ENCODE assay signal across 1 cellular context in the genomic region with DNA sequence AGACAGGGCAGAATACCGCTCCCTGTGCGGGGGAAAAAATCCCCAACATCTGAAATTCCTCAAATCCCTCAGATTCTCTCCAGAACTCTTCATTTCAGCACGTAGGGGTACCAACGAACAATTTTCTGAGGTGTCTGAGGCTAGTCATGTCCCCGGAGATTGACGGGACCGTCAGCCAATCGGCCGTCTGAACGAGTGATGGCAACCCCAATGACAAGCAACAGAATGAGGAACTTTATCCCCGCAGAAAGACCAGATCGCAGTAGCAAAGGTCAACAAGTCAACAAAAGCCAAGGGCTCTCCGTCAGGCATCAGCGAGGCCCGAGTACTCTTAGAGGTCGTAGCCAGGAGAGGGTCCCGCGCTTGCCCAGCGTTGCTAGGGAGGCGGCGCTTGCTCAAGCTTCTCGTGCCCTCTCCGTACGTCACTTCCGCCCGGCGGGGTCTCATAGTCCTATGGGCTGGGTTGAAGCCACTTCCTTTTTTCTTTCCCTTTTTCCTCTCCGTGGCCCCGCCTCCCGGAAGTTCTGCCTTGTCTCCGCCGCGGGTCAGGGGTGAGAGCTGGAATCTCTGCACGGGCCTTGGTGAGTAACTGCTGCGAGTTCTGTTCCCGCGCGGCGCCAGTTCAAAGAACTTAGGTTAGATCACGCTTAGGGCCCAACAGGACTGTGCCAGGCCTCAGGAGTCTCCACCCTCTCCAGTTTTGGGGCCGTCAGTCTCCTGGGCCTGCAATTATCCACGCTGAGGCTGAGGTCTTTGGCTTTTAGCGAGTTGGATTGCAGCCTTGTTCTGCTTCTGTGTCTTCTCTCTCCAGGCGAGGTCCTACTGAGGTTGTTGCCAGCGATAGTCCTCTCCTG.
TF ChIP-seq lines count a peak whose summit lies in the region.

Gene RNF20 (plus strand): TSS at position 520 of the 854 bp plus-strand sequence. CDS start 1,571 bp downstream, outside the sequence.

TF ChIP-seq in K562, 482 proteins besides CTCF, POLR2A, EP300 and RAD21 (continued from another document and continues in another):
- TF ChIP-seq ZNF395 (CRISPR knock-in tag; IDR thresholded peaks at IDR 0.05) (no peak), IRF2 (CRISPR knock-in tag; IDR thresholded peaks at IDR 0.05) (no peak), PML (IDR thresholded peaks at IDR 0.05; ENCODE audit: low read length) (no peak), XRCC5 (IDR thresholded peaks at IDR 0.05; ENCODE audit: low read depth, low read length) (no peak), TCF7L2 (IDR thresholded peaks at IDR 0.05; ENCODE audit: low read depth, low read length) (no peak), EHMT2 (IDR thresholded peaks at IDR 0.05) (peak; percentile 21; the same call in 1 of the 2 replicates), ATF7 (IDR thresholded peaks at IDR 0.05) (peak; percentile 75), CHD2 (IDR thresholded peaks at IDR 0.05; ENCODE audit: low read depth, low read length) (peak; percentile 33; the same call in 1 of the 2 replicates), LCOR (CRISPR knock-in tag; IDR thresholded peaks at IDR 0.05) (no peak), CEBPG (CRISPR knock-in tag; IDR thresholded peaks at IDR 0.05) (no peak), CEBPG (tag; conservative IDR thresholded peaks at IDR 0.05 in 1 of 2, IDR thresholded peaks at IDR 0.05 in 1 of 2) (peak in 1 of 2 experiments; percentile 71; a peak in 2 of 4 replicates), RBM39 (optimal IDR thresholded peaks at IDR 0.05; ENCODE audit: low read depth, low read length) (no peak), SRSF3 (IDR thresholded peaks at IDR 0.05; ENCODE audit: insufficient read depth, low read length) (no peak), CXXC5 (CRISPR knock-in tag; IDR thresholded peaks at IDR 0.05) (peak; percentile 76), DDX20 (tag; IDR thresholded peaks at IDR 0.05; ENCODE audit: low read depth) (no peak), NR2C1 (IDR thresholded peaks at IDR 0.05) (peak; percentile 96), NR2C1 (tag; IDR thresholded peaks at IDR 0.05) (peak; percentile 97), RNF2 (IDR thresholded peaks at IDR 0.05) (no peak), TEAD1 (CRISPR knock-in tag; IDR thresholded peaks at IDR 0.05) (peak in 1 of 2 experiments; percentile 63; a peak in 1 of 4 replicates), NEUROD1 (IDR thresholded peaks at IDR 0.05; ENCODE audit: borderline replicate concordance, low read depth, low read length, partially characterized antibody) (peak; percentile 20), SMC3 (conservative IDR thresholded peaks at IDR 0.05; ENCODE audit: insufficient read depth, low read depth, low read length) (no peak), RBM25 (IDR thresholded peaks at IDR 0.05; ENCODE audit: low read depth, low read length, severe bottlenecking) (peak; percentile 96), HDAC2 (IDR thresholded peaks at IDR 0.05) (peak; percentile 71), MIER1 (IDR thresholded peaks at IDR 0.05; ENCODE audit: low read depth) (0 out of 2 replicates have a peak, but pooled peaks have one; percentile 41), NFIC (IDR thresholded peaks at IDR 0.05) (no peak), ID3 (CRISPR knock-in tag; IDR thresholded peaks at IDR 0.05) (no peak), ID3 (tag; IDR thresholded peaks at IDR 0.05) (no peak), NR2F6 (CRISPR knock-in tag; IDR thresholded peaks at IDR 0.05) (no peak), FOXK2 (conservative IDR thresholded peaks at IDR 0.05 in 1 of 2, IDR thresholded peaks at IDR 0.05 in 1 of 2; ENCODE audit: low read depth in 2 of 2) (no peak), LEF1 (IDR thresholded peaks at IDR 0.05) (no peak)
- TF ChIP-seq, protein P1, sequence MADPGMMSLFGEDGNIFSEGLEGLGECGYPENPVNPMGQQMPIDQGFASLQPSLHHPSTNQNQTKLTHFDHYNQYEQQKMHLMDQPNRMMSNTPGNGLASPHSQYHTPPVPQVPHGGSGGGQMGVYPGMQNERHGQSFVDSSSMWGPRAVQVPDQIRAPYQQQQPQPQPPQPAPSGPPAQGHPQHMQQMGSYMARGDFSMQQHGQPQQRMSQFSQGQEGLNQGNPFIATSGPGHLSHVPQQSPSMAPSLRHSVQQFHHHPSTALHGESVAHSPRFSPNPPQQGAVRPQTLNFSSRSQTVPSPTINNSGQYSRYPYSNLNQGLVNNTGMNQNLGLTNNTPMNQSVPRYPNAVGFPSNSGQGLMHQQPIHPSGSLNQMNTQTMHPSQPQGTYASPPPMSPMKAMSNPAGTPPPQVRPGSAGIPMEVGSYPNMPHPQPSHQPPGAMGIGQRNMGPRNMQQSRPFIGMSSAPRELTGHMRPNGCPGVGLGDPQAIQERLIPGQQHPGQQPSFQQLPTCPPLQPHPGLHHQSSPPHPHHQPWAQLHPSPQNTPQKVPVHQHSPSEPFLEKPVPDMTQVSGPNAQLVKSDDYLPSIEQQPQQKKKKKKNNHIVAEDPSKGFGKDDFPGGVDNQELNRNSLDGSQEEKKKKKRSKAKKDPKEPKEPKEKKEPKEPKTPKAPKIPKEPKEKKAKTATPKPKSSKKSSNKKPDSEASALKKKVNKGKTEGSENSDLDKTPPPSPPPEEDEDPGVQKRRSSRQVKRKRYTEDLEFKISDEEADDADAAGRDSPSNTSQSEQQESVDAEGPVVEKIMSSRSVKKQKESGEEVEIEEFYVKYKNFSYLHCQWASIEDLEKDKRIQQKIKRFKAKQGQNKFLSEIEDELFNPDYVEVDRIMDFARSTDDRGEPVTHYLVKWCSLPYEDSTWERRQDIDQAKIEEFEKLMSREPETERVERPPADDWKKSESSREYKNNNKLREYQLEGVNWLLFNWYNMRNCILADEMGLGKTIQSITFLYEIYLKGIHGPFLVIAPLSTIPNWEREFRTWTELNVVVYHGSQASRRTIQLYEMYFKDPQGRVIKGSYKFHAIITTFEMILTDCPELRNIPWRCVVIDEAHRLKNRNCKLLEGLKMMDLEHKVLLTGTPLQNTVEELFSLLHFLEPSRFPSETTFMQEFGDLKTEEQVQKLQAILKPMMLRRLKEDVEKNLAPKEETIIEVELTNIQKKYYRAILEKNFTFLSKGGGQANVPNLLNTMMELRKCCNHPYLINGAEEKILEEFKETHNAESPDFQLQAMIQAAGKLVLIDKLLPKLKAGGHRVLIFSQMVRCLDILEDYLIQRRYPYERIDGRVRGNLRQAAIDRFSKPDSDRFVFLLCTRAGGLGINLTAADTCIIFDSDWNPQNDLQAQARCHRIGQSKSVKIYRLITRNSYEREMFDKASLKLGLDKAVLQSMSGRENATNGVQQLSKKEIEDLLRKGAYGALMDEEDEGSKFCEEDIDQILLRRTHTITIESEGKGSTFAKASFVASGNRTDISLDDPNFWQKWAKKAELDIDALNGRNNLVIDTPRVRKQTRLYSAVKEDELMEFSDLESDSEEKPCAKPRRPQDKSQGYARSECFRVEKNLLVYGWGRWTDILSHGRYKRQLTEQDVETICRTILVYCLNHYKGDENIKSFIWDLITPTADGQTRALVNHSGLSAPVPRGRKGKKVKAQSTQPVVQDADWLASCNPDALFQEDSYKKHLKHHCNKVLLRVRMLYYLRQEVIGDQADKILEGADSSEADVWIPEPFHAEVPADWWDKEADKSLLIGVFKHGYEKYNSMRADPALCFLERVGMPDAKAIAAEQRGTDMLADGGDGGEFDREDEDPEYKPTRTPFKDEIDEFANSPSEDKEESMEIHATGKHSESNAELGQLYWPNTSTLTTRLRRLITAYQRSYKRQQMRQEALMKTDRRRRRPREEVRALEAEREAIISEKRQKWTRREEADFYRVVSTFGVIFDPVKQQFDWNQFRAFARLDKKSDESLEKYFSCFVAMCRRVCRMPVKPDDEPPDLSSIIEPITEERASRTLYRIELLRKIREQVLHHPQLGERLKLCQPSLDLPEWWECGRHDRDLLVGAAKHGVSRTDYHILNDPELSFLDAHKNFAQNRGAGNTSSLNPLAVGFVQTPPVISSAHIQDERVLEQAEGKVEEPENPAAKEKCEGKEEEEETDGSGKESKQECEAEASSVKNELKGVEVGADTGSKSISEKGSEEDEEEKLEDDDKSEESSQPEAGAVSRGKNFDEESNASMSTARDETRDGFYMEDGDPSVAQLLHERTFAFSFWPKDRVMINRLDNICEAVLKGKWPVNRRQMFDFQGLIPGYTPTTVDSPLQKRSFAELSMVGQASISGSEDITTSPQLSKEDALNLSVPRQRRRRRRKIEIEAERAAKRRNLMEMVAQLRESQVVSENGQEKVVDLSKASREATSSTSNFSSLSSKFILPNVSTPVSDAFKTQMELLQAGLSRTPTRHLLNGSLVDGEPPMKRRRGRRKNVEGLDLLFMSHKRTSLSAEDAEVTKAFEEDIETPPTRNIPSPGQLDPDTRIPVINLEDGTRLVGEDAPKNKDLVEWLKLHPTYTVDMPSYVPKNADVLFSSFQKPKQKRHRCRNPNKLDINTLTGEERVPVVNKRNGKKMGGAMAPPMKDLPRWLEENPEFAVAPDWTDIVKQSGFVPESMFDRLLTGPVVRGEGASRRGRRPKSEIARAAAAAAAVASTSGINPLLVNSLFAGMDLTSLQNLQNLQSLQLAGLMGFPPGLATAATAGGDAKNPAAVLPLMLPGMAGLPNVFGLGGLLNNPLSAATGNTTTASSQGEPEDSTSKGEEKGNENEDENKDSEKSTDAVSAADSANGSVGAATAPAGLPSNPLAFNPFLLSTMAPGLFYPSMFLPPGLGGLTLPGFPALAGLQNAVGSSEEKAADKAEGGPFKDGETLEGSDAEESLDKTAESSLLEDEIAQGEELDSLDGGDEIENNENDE (IDR thresholded peaks at IDR 0.05; ENCODE audit: low read depth, low read length): no peak
- TF ChIP-seq, protein P2, sequence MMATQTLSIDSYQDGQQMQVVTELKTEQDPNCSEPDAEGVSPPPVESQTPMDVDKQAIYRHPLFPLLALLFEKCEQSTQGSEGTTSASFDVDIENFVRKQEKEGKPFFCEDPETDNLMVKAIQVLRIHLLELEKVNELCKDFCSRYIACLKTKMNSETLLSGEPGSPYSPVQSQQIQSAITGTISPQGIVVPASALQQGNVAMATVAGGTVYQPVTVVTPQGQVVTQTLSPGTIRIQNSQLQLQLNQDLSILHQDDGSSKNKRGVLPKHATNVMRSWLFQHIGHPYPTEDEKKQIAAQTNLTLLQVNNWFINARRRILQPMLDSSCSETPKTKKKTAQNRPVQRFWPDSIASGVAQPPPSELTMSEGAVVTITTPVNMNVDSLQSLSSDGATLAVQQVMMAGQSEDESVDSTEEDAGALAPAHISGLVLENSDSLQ (IDR thresholded peaks at IDR 0.05): peak; percentile 99
- TF ChIP-seq, protein P3, sequence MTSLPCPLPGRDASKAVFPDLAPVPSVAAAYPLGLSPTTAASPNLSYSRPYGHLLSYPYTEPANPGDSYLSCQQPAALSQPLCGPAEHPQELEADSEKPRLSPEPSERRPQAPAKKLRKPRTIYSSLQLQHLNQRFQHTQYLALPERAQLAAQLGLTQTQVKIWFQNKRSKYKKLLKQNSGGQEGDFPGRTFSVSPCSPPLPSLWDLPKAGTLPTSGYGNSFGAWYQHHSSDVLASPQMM (CRISPR knock-in tag; IDR thresholded peaks at IDR 0.05): no peak
- TF ChIP-seq, protein P4, sequence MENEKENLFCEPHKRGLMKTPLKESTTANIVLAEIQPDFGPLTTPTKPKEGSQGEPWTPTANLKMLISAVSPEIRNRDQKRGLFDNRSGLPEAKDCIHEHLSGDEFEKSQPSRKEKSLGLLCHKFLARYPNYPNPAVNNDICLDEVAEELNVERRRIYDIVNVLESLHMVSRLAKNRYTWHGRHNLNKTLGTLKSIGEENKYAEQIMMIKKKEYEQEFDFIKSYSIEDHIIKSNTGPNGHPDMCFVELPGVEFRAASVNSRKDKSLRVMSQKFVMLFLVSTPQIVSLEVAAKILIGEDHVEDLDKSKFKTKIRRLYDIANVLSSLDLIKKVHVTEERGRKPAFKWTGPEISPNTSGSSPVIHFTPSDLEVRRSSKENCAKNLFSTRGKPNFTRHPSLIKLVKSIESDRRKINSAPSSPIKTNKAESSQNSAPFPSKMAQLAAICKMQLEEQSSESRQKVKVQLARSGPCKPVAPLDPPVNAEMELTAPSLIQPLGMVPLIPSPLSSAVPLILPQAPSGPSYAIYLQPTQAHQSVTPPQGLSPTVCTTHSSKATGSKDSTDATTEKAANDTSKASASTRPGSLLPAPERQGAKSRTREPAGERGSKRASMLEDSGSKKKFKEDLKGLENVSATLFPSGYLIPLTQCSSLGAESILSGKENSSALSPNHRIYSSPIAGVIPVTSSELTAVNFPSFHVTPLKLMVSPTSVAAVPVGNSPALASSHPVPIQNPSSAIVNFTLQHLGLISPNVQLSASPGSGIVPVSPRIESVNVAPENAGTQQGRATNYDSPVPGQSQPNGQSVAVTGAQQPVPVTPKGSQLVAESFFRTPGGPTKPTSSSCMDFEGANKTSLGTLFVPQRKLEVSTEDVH (IDR thresholded peaks at IDR 0.05; ENCODE audit: low read depth, partially characterized antibody): peak; percentile 97
- TF ChIP-seq, protein P5, sequence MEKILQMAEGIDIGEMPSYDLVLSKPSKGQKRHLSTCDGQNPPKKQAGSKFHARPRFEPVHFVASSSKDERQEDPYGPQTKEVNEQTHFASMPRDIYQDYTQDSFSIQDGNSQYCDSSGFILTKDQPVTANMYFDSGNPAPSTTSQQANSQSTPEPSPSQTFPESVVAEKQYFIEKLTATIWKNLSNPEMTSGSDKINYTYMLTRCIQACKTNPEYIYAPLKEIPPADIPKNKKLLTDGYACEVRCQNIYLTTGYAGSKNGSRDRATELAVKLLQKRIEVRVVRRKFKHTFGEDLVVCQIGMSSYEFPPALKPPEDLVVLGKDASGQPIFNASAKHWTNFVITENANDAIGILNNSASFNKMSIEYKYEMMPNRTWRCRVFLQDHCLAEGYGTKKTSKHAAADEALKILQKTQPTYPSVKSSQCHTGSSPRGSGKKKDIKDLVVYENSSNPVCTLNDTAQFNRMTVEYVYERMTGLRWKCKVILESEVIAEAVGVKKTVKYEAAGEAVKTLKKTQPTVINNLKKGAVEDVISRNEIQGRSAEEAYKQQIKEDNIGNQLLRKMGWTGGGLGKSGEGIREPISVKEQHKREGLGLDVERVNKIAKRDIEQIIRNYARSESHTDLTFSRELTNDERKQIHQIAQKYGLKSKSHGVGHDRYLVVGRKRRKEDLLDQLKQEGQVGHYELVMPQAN (IDR thresholded peaks at IDR 0.05; ENCODE audit: borderline replicate concordance): 0 out of 2 replicates have a peak, but pooled peaks have one; percentile 51
